8 cellular contexts compared by ENCODE assay signal in genomic region chr7:87908814-87909213, GRCh38. TPM values are rescaled to one million over a fixed set of nuclear protein-coding genes. Genes with fewer than 3 reads are reported as not detected.
A peak's percentile ranks its signal among the peaks of the same experiment; 100 is the strongest.
DNase-seq lines count a peak whose midpoint lies in the region; ATAC-seq, FAIRE-seq and TF ChIP-seq lines count a peak whose summit lies in the region.
"Not testable (repeated sequence)": the region's sequence is repeated elsewhere in the genome, so short reads cannot be mapped to it uniquely, and the experiment has no call there.

No MANE protein-coding gene starts in this region.

- H3K79me1 ChIP-seq in H9 (ENCODE audit: insufficient read depth, low read depth, low read length, poor library complexity, severe bottlenecking); H1 (ENCODE audit: low read depth, low read length); mesendoderm (ENCODE audit: low read length): not testable (repeated sequence)

- CTCF ChIA-PET in WTC11 (lab: Charles Lee) = interaction anchor here (0.9 kb wide), 1 partner anchor 18 kb away, joined by 5 read pairs; no protein-coding TSS in a partner anchor
- CTCF ChIA-PET in K562 (lab: Yijun Ruan, JAX; ENCODE audit: low intra/inter-chr PET ratio) = interaction anchor here (0.7 kb wide), 1 partner anchor 254 kb away, joined by 3 read pairs; no protein-coding TSS in a partner anchor
- CTCF ChIA-PET in H1 (lab: Charles Lee; ENCODE audit: partially characterized antibody) = interaction anchor here (2.2 kb wide), 1 partner anchor 18 kb away, joined by 10 read pairs; no protein-coding TSS in a partner anchor

- not testable (repeated sequence) for H3K9ac ChIP-seq in DND-41 (ENCODE audit: low read depth, low read length); H9 (ENCODE audit: extremely low read depth, insufficient read length, low read length); K562 (ENCODE audit: insufficient read depth in 1 of 2, low read depth in 2 of 2, low read length in 2 of 2); H1 (replicated peaks in 1 of 4; ENCODE audit: extremely low read depth in 1 of 4, low read depth in 3 of 4, low read length in 3 of 4); mesendoderm (ENCODE audit: low read length)

- BruUV-seq in K562 (replicated peaks; lab: Mats Ljungman, UMichigan) = not testable (repeated sequence)

- not testable (repeated sequence) for H3K9me1 ChIP-seq in K562 (ENCODE audit: control insufficient read depth, insufficient read depth, low read length)

- TF ChIP-seq RAD21 in K562 (CRISPR knock-in tag; conservative IDR thresholded peaks at IDR 0.05 in 1 of 2, IDR thresholded peaks at IDR 0.05 in 1 of 2) = not testable (repeated sequence)
- peak in 1 of 2 experiments; percentile 10; a peak in 1 of 4 replicates for TF ChIP-seq RAD21 in H1 (IDR thresholded peaks at IDR 0.05 in 1 of 2, conservative IDR thresholded peaks at IDR 0.05 in 1 of 2; ENCODE audit: low read depth in 2 of 2, low read length in 2 of 2)

- peaks cover 39% of the 10 kb centered on the region for H3K36me3 ChIP-seq in DND-41 (ENCODE audit: insufficient read depth, low read length)
- H3K36me3 ChIP-seq in K562 (ENCODE audit: control insufficient read depth, insufficient read depth, low read length) = peaks cover 43% of the 10 kb centered on the region
- H3K36me3 ChIP-seq in H1 (ENCODE audit: control insufficient read depth in 2 of 4, insufficient read depth in 4 of 4, low read length in 3 of 4) = peaks cover 0 to 40% (median 13%) of the 10 kb centered on the region in 4 experiments; a peak in 4 of 8 replicates
- not testable (repeated sequence) for H3K36me3 ChIP-seq in mesendoderm (ENCODE audit: control insufficient read depth, insufficient read depth, low read length)

- H3K27ac ChIP-seq in DND-41 (ENCODE audit: low read length); H9 (ENCODE audit: insufficient read length, low read depth, low read length); K562 (ENCODE audit: extremely low read depth, low read depth, low read length); H1 (ENCODE audit: low read depth, low read length); foreskin keratinocyte; mesendoderm (ENCODE audit: low read depth, low read length): not testable (repeated sequence)

- H3K9me3 Mint-ChIP-seq in H9, WTC11: not testable (repeated sequence)

- not testable (repeated sequence) for H3K56ac ChIP-seq in H9 (ENCODE audit: insufficient read length, low read depth, low read length); H1 (replicated peaks; ENCODE audit: insufficient read length, low read depth, low read length); mesendoderm (ENCODE audit: low read length)

- 0 out of 3 replicates have a peak, but pooled peaks have one; percentile 27 for ATAC-seq in DND-41 (ENCODE audit: insufficient read depth, low read depth)
- peak; percentile 71 for ATAC-seq in WTC11
- ATAC-seq in K562 = peak; percentile 73
- peak; percentile 24 for ATAC-seq in foreskin keratinocyte

- not testable (repeated sequence) for H3K4me1 ChIP-seq in DND-41 (ENCODE audit: insufficient read depth, low read length); H9 (ENCODE audit: insufficient read depth, low read length); K562 (replicated peaks in 1 of 2; ENCODE audit: control insufficient read depth in 2 of 2, insufficient read depth in 2 of 2, low read length in 2 of 2); H1 (replicated peaks in 1 of 4; ENCODE audit: control insufficient read depth in 3 of 4, insufficient read depth in 4 of 4, low read length in 3 of 4); foreskin keratinocyte; mesendoderm (ENCODE audit: control insufficient read depth, low read depth, low read length)

- H3K23ac ChIP-seq in H9 (ENCODE audit: insufficient read length, low read depth, low read length); H1 (ENCODE audit: insufficient read length); mesendoderm (ENCODE audit: low read length): not testable (repeated sequence)

- not testable (repeated sequence) for H4K5ac ChIP-seq in H9 (ENCODE audit: insufficient read length, low read depth, low read length); H1 (ENCODE audit: insufficient read length, low read depth, low read length); mesendoderm (ENCODE audit: low read length)

- not testable (repeated sequence) for H3K18ac ChIP-seq in H9 (ENCODE audit: insufficient read length, low read depth, low read length); H1 (ENCODE audit: extremely low read depth, low read length); mesendoderm (ENCODE audit: low read length)

- not testable (repeated sequence) for H2AK5ac ChIP-seq in H9 (ENCODE audit: insufficient read length, low read length); H1 (ENCODE audit: low read depth, low read length); mesendoderm (ENCODE audit: low read length)

- not testable (repeated sequence) for FAIRE-seq in K562 (lab: Jason Lieb, UNC); H1 (lab: Jason Lieb, UNC)

- H3K79me2 ChIP-seq in DND-41 (ENCODE audit: insufficient read depth, low read length); H9 (ENCODE audit: insufficient read depth, low read length); K562 (ENCODE audit: control insufficient read depth, insufficient read depth, low read length); H1 (ENCODE audit: control insufficient read depth in 1 of 2, insufficient read depth in 2 of 2, low read length in 2 of 2); mesendoderm (ENCODE audit: control insufficient read depth, insufficient read depth, low read length): not testable (repeated sequence)

- not testable (repeated sequence) for H3K14ac ChIP-seq in H9 (ENCODE audit: insufficient read depth, low read length); H1 (ENCODE audit: insufficient read length)

- H3K27me3 Mint-ChIP-seq in H9 (ENCODE audit: low read depth); WTC11 (ENCODE audit: low read depth): not testable (repeated sequence)

- not testable (repeated sequence) for H3K9me3 ChIP-seq in DND-41 (ENCODE audit: insufficient read depth, low read length, severe bottlenecking); H9 (ENCODE audit: control insufficient read depth, low read depth, low read length); K562 (replicated peaks; ENCODE audit: control insufficient read depth, insufficient read depth, low read depth, low read length); H1 (ENCODE audit: insufficient read depth in 2 of 2, low read depth in 1 of 2, low read length in 1 of 2)

- H3K4me3 Mint-ChIP-seq in H9, WTC11: not testable (repeated sequence)

- H3K36me3 Mint-ChIP-seq in H9 (ENCODE audit: insufficient read depth in 1 of 3, low read depth in 3 of 3) (peaks cover 13 to 34% (median 16%) of the 10 kb centered on the region in 3 experiments; a peak in 6 of 7 replicates), WTC11 (peaks cover 19% of the 10 kb centered on the region)

- TF ChIP-seq CTCF in DND-41 (IDR thresholded peaks at IDR 0.05; ENCODE audit: borderline replicate concordance, extremely low read depth, low read length, poor library complexity, severe bottlenecking) = peak; percentile 9
- TF ChIP-seq CTCF in H9 (conservative IDR thresholded peaks at IDR 0.05) = peak; percentile 44
- TF ChIP-seq CTCF in WTC11 (IDR thresholded peaks at IDR 0.05); foreskin keratinocyte (conservative IDR thresholded peaks at IDR 0.05): not testable (repeated sequence)
- TF ChIP-seq CTCF in K562 (IDR thresholded peaks at IDR 0.05 in 2 of 3, conservative IDR thresholded peaks at IDR 0.05 in 1 of 3; ENCODE audit: insufficient read depth in 2 of 3, low read depth in 1 of 3, low read length in 3 of 3) = 0 out of 6 replicates have a peak, but pooled peaks of 1 of the 3 experiments have one; percentile 2
- TF ChIP-seq CTCF in H1 (IDR thresholded peaks at IDR 0.05; ENCODE audit: control extremely low read depth in 1 of 3, insufficient read depth in 1 of 3, low read depth in 1 of 3, low read length in 3 of 3) = peak in 2 of 3 experiments; percentile 5 to 12; a peak in 2 of 4 replicates

- not testable (repeated sequence) for H3T11ph ChIP-seq in H9 (ENCODE audit: low read length)

- not testable (repeated sequence) for H3K4me2 ChIP-seq in DND-41 (ENCODE audit: insufficient read depth, low read length); H9 (ENCODE audit: insufficient read depth, insufficient read length, low read length); K562 (ENCODE audit: insufficient read depth, low read length); H1 (ENCODE audit: insufficient read depth in 1 of 2, low read depth in 2 of 2, low read length in 2 of 2); mesendoderm (ENCODE audit: low read length)

- H2BK12ac ChIP-seq in H9 (ENCODE audit: insufficient read length, low read depth, low read length); H1 (ENCODE audit: low read depth, low read length): not testable (repeated sequence)

- not testable (repeated sequence) for H3K4me3 ChIP-seq in DND-41 (ENCODE audit: low read depth in 1 of 2, low read length in 2 of 2); K562; H1 (ENCODE audit: extremely low read depth in 1 of 4, insufficient read depth in 2 of 4, low read depth in 3 of 4, low read length in 4 of 4); mesendoderm (ENCODE audit: low read length)

- WGBS in H9 (ENCODE audit: extremely low coverage, insufficient read length, low lambda C conversion rate) = no CpG with 5 or more reads among the region's 4 CpGs
- WGBS in K562 (ENCODE audit: insufficient coverage, low coverage, missing lambda C conversion rate) = 89% methylated on average over 4 of the region's 4 CpGs
- WGBS in H1 (ENCODE audit: extremely low coverage in 1 of 2, insufficient coverage in 1 of 2, insufficient read length in 1 of 2, insufficient replicate concordance in 2 of 2, low coverage in 1 of 2, low lambda C conversion rate in 2 of 2, missing lambda C conversion rate in 1 of 2), 2 experiments = 95% methylated on average over 4 of the region's 4 CpGs; no CpG with 5 or more reads in 1 of the 2 experiments
- WGBS in mesendoderm (ENCODE audit: extremely low coverage, insufficient coverage, low lambda C conversion rate) = no CpG with 5 or more reads among the region's 4 CpGs

- not testable (repeated sequence) for H3K4ac ChIP-seq in H9 (ENCODE audit: low read depth, low read length); H1 (replicated peaks; ENCODE audit: insufficient read length, low read depth, low read length); mesendoderm (ENCODE audit: low read depth, low read length)

- H2BK120ac ChIP-seq in H9 (ENCODE audit: low read depth, low read length, poor library complexity, severe bottlenecking); H1 (replicated peaks; ENCODE audit: low read depth, low read length); mesendoderm (ENCODE audit: low read depth, low read length): not testable (repeated sequence)

- TF ChIP-seq EP300 in K562 (IDR thresholded peaks at IDR 0.05; ENCODE audit: low read length); H1 (IDR thresholded peaks at IDR 0.05; ENCODE audit: borderline replicate concordance in 1 of 2, low read depth in 2 of 2, low read length in 2 of 2): not testable (repeated sequence)

- not testable (repeated sequence) for H3K4me1 Mint-ChIP-seq in H9, WTC11

- H4K91ac ChIP-seq in H9 (ENCODE audit: insufficient read length, low read depth, low read length); H1 (replicated peaks; ENCODE audit: insufficient read length, low read length): not testable (repeated sequence)

- H2BK20ac ChIP-seq in H9 (ENCODE audit: low read depth, low read length, poor library complexity, severe bottlenecking); H1 (ENCODE audit: low read length): not testable (repeated sequence)

- H2BK15ac ChIP-seq in H9 (ENCODE audit: low read depth, low read length); H1 (ENCODE audit: low read length); mesendoderm (replicated peaks; ENCODE audit: low read depth): not testable (repeated sequence)

- not testable (repeated sequence) for H2AFZ ChIP-seq in DND-41 (ENCODE audit: low read depth, low read length); H9 (ENCODE audit: low read length); K562 (ENCODE audit: low read depth, low read length); H1 (ENCODE audit: low read length)

- not testable (repeated sequence) for H3K27ac Mint-ChIP-seq in H9, WTC11

- POLR2A ChIA-PET in WTC11 (lab: Charles Lee); K562 (lab: Yijun Ruan, JAX): not testable (repeated sequence)
- POLR2A ChIA-PET in H1 (lab: Charles Lee; ENCODE audit: partially characterized antibody) = interaction anchor here (0.8 kb wide), 1 partner anchor 188 kb away, joined by 3 read pairs; no protein-coding TSS in a partner anchor

- not testable (repeated sequence) for H4K20me1 ChIP-seq in DND-41 (ENCODE audit: insufficient read depth, low read length); H9 (ENCODE audit: control insufficient read depth, insufficient read depth, insufficient read length); K562 (replicated peaks; ENCODE audit: control insufficient read depth, insufficient read depth, low read length); H1 (replicated peaks in 1 of 2; ENCODE audit: control insufficient read depth in 1 of 2, insufficient read depth in 2 of 2, low read length in 2 of 2)

- H2BK5ac ChIP-seq in H9 (ENCODE audit: insufficient read length, low read length); H1 (ENCODE audit: low read depth, low read length); mesendoderm (ENCODE audit: low read length): not testable (repeated sequence)

- intact Hi-C loops in K562 (cut with micrococcal nuclease) = not testable (repeated sequence)

- not testable (repeated sequence) for H4K8ac ChIP-seq in H9 (replicated peaks; ENCODE audit: insufficient read length, low read depth, low read length); H1 (ENCODE audit: extremely low read depth, insufficient read depth, low read length); mesendoderm (ENCODE audit: low read depth, low read length)

- H3K27me3 ChIP-seq in DND-41 (ENCODE audit: insufficient read depth, low read length, poor library complexity); H9 (ENCODE audit: insufficient read depth, low read length); K562 (ENCODE audit: control insufficient read depth in 2 of 2, insufficient read depth in 2 of 2, low read length in 2 of 2); H1 (replicated peaks in 1 of 4; ENCODE audit: control insufficient read depth in 3 of 4, extremely low read depth in 1 of 4, insufficient read depth in 3 of 4, low read length in 3 of 4); foreskin keratinocyte; mesendoderm (ENCODE audit: insufficient read depth, low read length, poor library complexity): not testable (repeated sequence)

- in situ Hi-C loops in K562 (cut with MboI) = not testable (repeated sequence)

- TF ChIP-seq POLR2A in K562 (conservative IDR thresholded peaks at IDR 0.05) = peak; percentile 74
- peak in 1 of 2 experiments; percentile 7; a peak in 2 of 3 replicates for TF ChIP-seq POLR2A in H1 (IDR thresholded peaks at IDR 0.05; ENCODE audit: control extremely low read depth in 1 of 2, low read depth in 2 of 2, low read length in 2 of 2)

- not testable (repeated sequence) for H3K23me2 ChIP-seq in H9 (ENCODE audit: insufficient read length, low read depth, low read length, poor library complexity, severe bottlenecking); H1 (ENCODE audit: low read depth, low read length)

- not testable (repeated sequence) for DNase-seq in DND-41; H9; WTC11 (ENCODE audit: low spot score); K562 (ENCODE audit: extremely low read depth in 1 of 4, low spot score in 3 of 4); H1 (ENCODE audit: low read depth in 1 of 2, low spot score in 2 of 2); foreskin keratinocyte
- DNase-seq in NCI-H69 (lab: John Stamatoyannopoulos, UW) = peak; percentile 13
- DNase-seq in mesendoderm = peak; percentile 9

RNA-seq across cellular contexts. Expression of gene ADAM22, which starts 25.2 kb away (rescaled TPM):
- total RNA-seq in H9 (2021) (8.6 and 8.7 TPM in 2 replicates), WTC11 (2021) (12.4 to 14.5 TPM (median 14.5 TPM) in 3 replicates), K562 (2014; rRNA removed) (0.09 and 0.33 TPM in 2 replicates), K562 (2014; rRNA removed; fragmentation: Illumina TruSeq; extraction: Trizol) (0.18 and 0.29 TPM in 2 replicates), K562 (2015; rRNA removed; fragmentation: Illumina TruSeq; extraction: Trizol) (0.58 and 0.83 TPM in 2 replicates), K562 (2021) (0.18 and 0.40 TPM in 2 replicates), foreskin keratinocyte (0.07 and 0.21 TPM in 2 replicates)
- total RNA-seq in K562 (2011; cell fraction: chromatin; rRNA removed; ENCODE audit: low replicate concordance) = 0.56 and 0.70 TPM in 2 replicates
- total RNA-seq in K562 (2011; cell fraction: nucleolus; rRNA removed) = 0.13 and 0.17 TPM in 2 replicates
- 0.53 and 0.73 TPM in 2 replicates for total RNA-seq in K562 (2011; cell fraction: nucleoplasm; rRNA removed)
- polyA plus RNA-seq in K562 (2011; rRNA removed) (0.24 and 0.49 TPM in 2 replicates), K562 (2014; fragmentation: Illumina TruSeq; extraction: Trizol) (0.12 and 0.36 TPM in 2 replicates), K562 (2014; fragmentation: Nextera tagmentation; extraction: Ambion mirVana) (under 1 TPM; 0.01 to 0.03 TPM), K562 (2014; rRNA removed) (0.05 and 0.07 TPM in 2 replicates), H1 (2011; rRNA removed) (4.6 and 5.6 TPM in 2 replicates), foreskin keratinocyte (0.01 and 0.08 TPM in 2 replicates)
- polyA plus RNA-seq in K562 (2011; cell fraction: cytosol; rRNA removed) = 0.07 and 0.15 TPM in 2 replicates
- polyA plus RNA-seq in K562 (2011; cell fraction: nucleus; rRNA removed) = 0.84 and 1.2 TPM in 2 replicates
- polyA plus RNA-seq in K562 (2012) = 0.23 and 0.25 TPM in 2 replicates
- polyA minus RNA-seq in K562 (2011; rRNA and poly(A)+ RNA removed) = 1.1 and 1.9 TPM in 2 replicates
- 1.4 TPM in 1 of 2 replicates, not detected in the other for polyA minus RNA-seq in K562 (2011; cell fraction: cytosol; rRNA and poly(A)+ RNA removed)
- polyA minus RNA-seq in K562 (2011; cell fraction: nucleus; rRNA and poly(A)+ RNA removed) = 1.2 and 1.9 TPM in 2 replicates
- 17.9 and 21.4 TPM in 2 replicates for total RNA-seq in H1 (2021; fragmentation: NEBNext Ultra II Directional; extraction: Animal tissue kit (Norgen Biotek cat#: 25700))
- polyA plus RNA-seq in H1 (2011; cell fraction: cytosol; rRNA removed) = 5.9 TPM
- 12.7 TPM for polyA plus RNA-seq in H1 (2011; cell fraction: nucleus; rRNA removed)
- polyA plus RNA-seq in H1 (2012, experiment 1 of 2) = 4.7 to 8.4 TPM (median 7.7 TPM) in 4 replicates
- polyA plus RNA-seq in H1 (2012, experiment 2 of 2) = 0.30 TPM
- polyA plus RNA-seq in H1 (2013, experiment 1 of 2) = 9.4 TPM
- polyA plus RNA-seq in H1 (2013, experiment 2 of 2) = 8.8 TPM
- polyA minus RNA-seq in H1 (2011; rRNA and poly(A)+ RNA removed) = 29.0 and 53.2 TPM in 2 replicates
- polyA minus RNA-seq in H1 (2011; cell fraction: cytosol; rRNA and poly(A)+ RNA removed) = 12.3 TPM
- 42.5 TPM for polyA minus RNA-seq in H1 (2011; cell fraction: nucleus; rRNA and poly(A)+ RNA removed)
- 4.5 TPM for polyA plus RNA-seq in mesendoderm (2013, experiment 1 of 2)
- polyA plus RNA-seq in mesendoderm (2013, experiment 2 of 2) = 4.1 TPM

RNA-seq across cellular contexts. Expression of gene DBF4, which starts 32.5 kb away (rescaled TPM):
- total RNA-seq in H9 (2021) (75.9 TPM in 2 replicates), WTC11 (2021) (52.1 to 55.4 TPM (median 54.2 TPM) in 3 replicates), K562 (2014; rRNA removed) (106 and 132 TPM in 2 replicates), K562 (2014; rRNA removed; fragmentation: Illumina TruSeq; extraction: Trizol) (134 and 156 TPM in 2 replicates), K562 (2015; rRNA removed; fragmentation: Illumina TruSeq; extraction: Trizol) (139 and 145 TPM in 2 replicates), K562 (2021) (104 and 105 TPM in 2 replicates), foreskin keratinocyte (35.3 and 44.1 TPM in 2 replicates)
- 49.4 and 110 TPM in 2 replicates for total RNA-seq in K562 (2011; cell fraction: chromatin; rRNA removed; ENCODE audit: low replicate concordance)
- total RNA-seq in K562 (2011; cell fraction: nucleolus; rRNA removed) = 37.6 and 41.4 TPM in 2 replicates
- total RNA-seq in K562 (2011; cell fraction: nucleoplasm; rRNA removed) = 56.9 and 57.0 TPM in 2 replicates
- polyA plus RNA-seq in K562 (2011; rRNA removed) (25.9 and 37.8 TPM in 2 replicates), K562 (2014; fragmentation: Illumina TruSeq; extraction: Trizol) (81.5 and 106 TPM in 2 replicates), K562 (2014; fragmentation: Nextera tagmentation; extraction: Ambion mirVana) (10 to 100 TPM; 38.4 to 43.5 TPM), K562 (2014; rRNA removed) (56.2 and 67.4 TPM in 2 replicates), H1 (2011; rRNA removed) (8.7 and 10.0 TPM in 2 replicates), foreskin keratinocyte (12.7 and 17.9 TPM in 2 replicates)
- polyA plus RNA-seq in K562 (2011; cell fraction: cytosol; rRNA removed) = 9.1 and 12.5 TPM in 2 replicates
- polyA plus RNA-seq in K562 (2011; cell fraction: nucleus; rRNA removed) = 24.3 and 24.5 TPM in 2 replicates
- polyA plus RNA-seq in K562 (2012) = 51.2 and 79.2 TPM in 2 replicates
- polyA minus RNA-seq in K562 (2011; rRNA and poly(A)+ RNA removed) = 27.5 and 30.3 TPM in 2 replicates
- polyA minus RNA-seq in K562 (2011; cell fraction: cytosol; rRNA and poly(A)+ RNA removed) = 20.8 and 22.8 TPM in 2 replicates
- 63.8 and 64.0 TPM in 2 replicates for polyA minus RNA-seq in K562 (2011; cell fraction: nucleus; rRNA and poly(A)+ RNA removed)
- 78.9 and 82.4 TPM in 2 replicates for total RNA-seq in H1 (2021; fragmentation: NEBNext Ultra II Directional; extraction: Animal tissue kit (Norgen Biotek cat#: 25700))
- polyA plus RNA-seq in H1 (2011; cell fraction: cytosol; rRNA removed) = 13.7 TPM
- polyA plus RNA-seq in H1 (2011; cell fraction: nucleus; rRNA removed) = 14.9 TPM
- polyA plus RNA-seq in H1 (2012, experiment 1 of 2) = 20.7 to 55.8 TPM (median 24.4 TPM) in 4 replicates
- 3.2 TPM for polyA plus RNA-seq in H1 (2012, experiment 2 of 2)
- polyA plus RNA-seq in H1 (2013, experiment 1 of 2) = 57.4 TPM
- polyA plus RNA-seq in H1 (2013, experiment 2 of 2) = 58.9 TPM
- polyA minus RNA-seq in H1 (2011; rRNA and poly(A)+ RNA removed) = 6.7 and 8.1 TPM in 2 replicates
- polyA minus RNA-seq in H1 (2011; cell fraction: cytosol; rRNA and poly(A)+ RNA removed) = 17.0 TPM
- polyA minus RNA-seq in H1 (2011; cell fraction: nucleus; rRNA and poly(A)+ RNA removed) = 53.9 TPM
- polyA plus RNA-seq in mesendoderm (2013, experiment 1 of 2) = 66.7 TPM
- 68.2 TPM for polyA plus RNA-seq in mesendoderm (2013, experiment 2 of 2)

RNA-seq across cellular contexts. Expression of gene SLC25A40, which starts 32.7 kb away (rescaled TPM):
- total RNA-seq in H9 (2021) (10.4 and 14.5 TPM in 2 replicates), WTC11 (2021) (18.1 to 21.9 TPM (median 21.5 TPM) in 3 replicates), K562 (2014; rRNA removed) (6.7 and 9.9 TPM in 2 replicates), K562 (2014; rRNA removed; fragmentation: Illumina TruSeq; extraction: Trizol) (28.1 and 31.1 TPM in 2 replicates), K562 (2015; rRNA removed; fragmentation: Illumina TruSeq; extraction: Trizol) (25.0 and 26.5 TPM in 2 replicates), K562 (2021) (39.6 and 43.2 TPM in 2 replicates), foreskin keratinocyte (11.4 and 12.7 TPM in 2 replicates)
- total RNA-seq in K562 (2011; cell fraction: chromatin; rRNA removed; ENCODE audit: low replicate concordance) = 23.2 and 75.9 TPM in 2 replicates
- 11.2 and 11.7 TPM in 2 replicates for total RNA-seq in K562 (2011; cell fraction: nucleolus; rRNA removed)
- total RNA-seq in K562 (2011; cell fraction: nucleoplasm; rRNA removed) = 22.0 and 43.4 TPM in 2 replicates
- polyA plus RNA-seq in K562 (2011; rRNA removed) (34.4 and 44.0 TPM in 2 replicates), K562 (2014; fragmentation: Illumina TruSeq; extraction: Trizol) (26.0 and 26.6 TPM in 2 replicates), K562 (2014; fragmentation: Nextera tagmentation; extraction: Ambion mirVana) (10 to 100 TPM; 19.0 to 25.1 TPM), K562 (2014; rRNA removed) (17.9 and 21.2 TPM in 2 replicates), H1 (2011; rRNA removed) (3.2 and 6.5 TPM in 2 replicates), foreskin keratinocyte (3.4 and 4.5 TPM in 2 replicates)
- 7.2 and 13.2 TPM in 2 replicates for polyA plus RNA-seq in K562 (2011; cell fraction: cytosol; rRNA removed)
- polyA plus RNA-seq in K562 (2011; cell fraction: nucleus; rRNA removed) = 35.6 and 37.3 TPM in 2 replicates
- 32.7 and 45.5 TPM in 2 replicates for polyA plus RNA-seq in K562 (2012)
- 26.6 and 29.1 TPM in 2 replicates for polyA minus RNA-seq in K562 (2011; rRNA and poly(A)+ RNA removed)
- polyA minus RNA-seq in K562 (2011; cell fraction: cytosol; rRNA and poly(A)+ RNA removed) = 12.8 and 13.7 TPM in 2 replicates
- polyA minus RNA-seq in K562 (2011; cell fraction: nucleus; rRNA and poly(A)+ RNA removed) = 35.0 and 41.9 TPM in 2 replicates
- 17.3 and 22.5 TPM in 2 replicates for total RNA-seq in H1 (2021; fragmentation: NEBNext Ultra II Directional; extraction: Animal tissue kit (Norgen Biotek cat#: 25700))
- 6.6 TPM for polyA plus RNA-seq in H1 (2011; cell fraction: cytosol; rRNA removed)
- polyA plus RNA-seq in H1 (2011; cell fraction: nucleus; rRNA removed) = 6.1 TPM
- polyA plus RNA-seq in H1 (2012, experiment 1 of 2) = 6.4 to 16.0 TPM (median 7.1 TPM) in 4 replicates
- polyA plus RNA-seq in H1 (2012, experiment 2 of 2) = 1.8 TPM
- polyA plus RNA-seq in H1 (2013, experiment 1 of 2) = 15.4 TPM
- polyA plus RNA-seq in H1 (2013, experiment 2 of 2) = 14.7 TPM
- polyA minus RNA-seq in H1 (2011; rRNA and poly(A)+ RNA removed) = 5.5 and 7.4 TPM in 2 replicates
- 4.9 TPM for polyA minus RNA-seq in H1 (2011; cell fraction: cytosol; rRNA and poly(A)+ RNA removed)
- polyA minus RNA-seq in H1 (2011; cell fraction: nucleus; rRNA and poly(A)+ RNA removed) = 20.4 TPM
- 9.5 TPM for polyA plus RNA-seq in mesendoderm (2013, experiment 1 of 2)
- polyA plus RNA-seq in mesendoderm (2013, experiment 2 of 2) = 10.9 TPM
